In genomic region chr1:51392241-51392640, GRCh38 we compare ENCODE assay signal across 8 cellular contexts.
"Had no signal": no experiment of that assay in that cellular context is flagged by ENCODE, and none has a peak within 500 bp of the region (broad histone marks: within the 10 kb centered on the region; RNA-seq: fewer than 3 reads in every experiment).

No MANE protein-coding gene starts in this region.

- H3K9me3 Mint-ChIP-seq: IgD-negative memory B cell had no signal

- H3K4me3 Mint-ChIP-seq: IgD-negative memory B cell had no signal

- H3K27me3 Mint-ChIP-seq: IgD-negative memory B cell had no signal

- H3K27ac ChIP-seq: HL-60 had no signal

- ATAC-seq: HepG2, K562 had no signal

- DNase-seq: IMR-90, KBM-7, KG1 had no signal

- H3K4me3 ChIP-seq: K562 had no signal

- FAIRE-seq: HepG2, HTR-8/SVneo, K562 had no signal
